ENCODE assay signal across 25 cellular contexts in genomic region chr15:55198706-55199105, GRCh38. TPM values are rescaled to one million over a fixed set of nuclear protein-coding genes. Genes with fewer than 3 reads are reported as not detected.
DNase-seq lines count a peak whose midpoint lies in the region; ATAC-seq and TF ChIP-seq lines count a peak whose summit lies in the region.
"Had no signal": no experiment of that assay in that cellular context is flagged by ENCODE, and none has a peak within 500 bp of the region (broad histone marks: within the 10 kb centered on the region; RNA-seq: fewer than 3 reads in every experiment).

No MANE protein-coding gene starts in this region.

- H3K36me3 ChIP-seq in CD8-positive, alpha-beta T cell (ENCODE audit: insufficient read depth, low read length) = no peaks in the 10 kb centered on the region
- H3K36me3 ChIP-seq: Peyer's patch, SJCRH30, suprapubic skin had no signal

- H3K4me1 Mint-ChIP-seq in activated T-cell treated with anti-CD3 and anti-CD28 coated beads, Interleukin-2, amount 50 U/mL, for 24 hours (ENCODE audit: low read depth) = peaks cover 10% of the 10 kb centered on the region
- peaks cover 2% of the 10 kb centered on the region for H3K4me1 Mint-ChIP-seq in CD8-positive, alpha-beta T cell (ENCODE audit: low read depth)
- H3K4me1 Mint-ChIP-seq in activated B cell treated with CpG ODN at 0.5 μM for 24 hours (peaks cover 3% of the 10 kb centered on the region), natural killer cell (no peaks in the 10 kb centered on the region)

- POLR2A ChIA-PET in CD8-positive, alpha-beta T cell (lab: Charles Lee) = interaction anchor here (3.1 kb wide), 1 partner anchor 120 kb away, joined by 38 read pairs; the partner anchor contains the start of genes PIGB and PIGBOS1
- POLR2A ChIA-PET in activated B cell treated with CpG ODN at 0.5 μM for 24 hours (lab: Charles Lee) (no interaction called here), RWPE1 (lab: Yijun Ruan, JAX; ENCODE audit: low non-redundant PET) (no interaction called here)

- H3K36me3 Mint-ChIP-seq in activated T-cell treated with anti-CD3 and anti-CD28 coated beads, Interleukin-2, amount 50 U/mL, for 24 hours (ENCODE audit: low read depth) = peaks cover 44% of the 10 kb centered on the region
- peaks cover 15% of the 10 kb centered on the region for H3K36me3 Mint-ChIP-seq in CD8-positive, alpha-beta T cell
- H3K36me3 Mint-ChIP-seq in activated B cell treated with CpG ODN at 0.5 μM for 24 hours (ENCODE audit: low read depth) (peaks cover 7% of the 10 kb centered on the region), natural killer cell (no peaks in the 10 kb centered on the region)

- no peak overlapping the region for H3K27ac ChIP-seq in CD8-positive, alpha-beta T cell (ENCODE audit: low read depth, low read length)
- H3K27ac ChIP-seq in RWPE1 = no peak overlapping the region
- H3K27ac ChIP-seq: epithelial cell of prostate, HL-60, left lung, Peyer's patch, SJCRH30, suprapubic skin had no signal

- H3K27me3 Mint-ChIP-seq in activated T-cell treated with anti-CD3 and anti-CD28 coated beads, Interleukin-2, amount 50 U/mL, for 24 hours = no peaks in the 10 kb centered on the region
- no peaks in the 10 kb centered on the region for H3K27me3 Mint-ChIP-seq in CD8-positive, alpha-beta T cell (ENCODE audit: low read depth)
- H3K27me3 Mint-ChIP-seq in activated B cell treated with CpG ODN at 0.5 μM for 24 hours (no peaks in the 10 kb centered on the region), natural killer cell (ENCODE audit: low read depth in 2 of 2) (no peaks in the 10 kb centered on the region)
- H3K27me3 Mint-ChIP-seq: naive B cell had no signal

- H3K9me3 ChIP-seq in CD8-positive, alpha-beta T cell (ENCODE audit: low read length) = no peaks in the 10 kb centered on the region
- H3K9me3 ChIP-seq: left lung, Peyer's patch, suprapubic skin had no signal

- intact Hi-C loops in CD8-positive, alpha-beta T cell (cut with DNase I, micrococcal nuclease) = loop anchor here in 1 of 2 experiments (10.0 kb wide), 1 partner anchor 1046 kb away; the partner anchor contains the start of gene RFX7
- intact Hi-C loops in activated B cell treated with CpG ODN at 0.5 μM for 24 hours (cut with micrococcal nuclease) (loop anchor here (5.0 kb wide), 2 partner anchors 299 to 444 kb away; no protein-coding TSS in a partner anchor), natural killer cell (cut with micrococcal nuclease) (no loop called here)

- peak overlapping the region; percentile 59 for H3K27ac Mint-ChIP-seq in activated T-cell treated with anti-CD3 and anti-CD28 coated beads, Interleukin-2, amount 50 U/mL, for 24 hours
- H3K27ac Mint-ChIP-seq in CD8-positive, alpha-beta T cell = peak overlapping the region; percentile 52
- H3K27ac Mint-ChIP-seq in activated B cell treated with CpG ODN at 0.5 μM for 24 hours (peak overlapping the region; percentile 14), natural killer cell (no peak overlapping the region)
- H3K27ac Mint-ChIP-seq: CD14-positive monocyte, H9 had no signal

- H3K4me1 ChIP-seq in CD8-positive, alpha-beta T cell (ENCODE audit: insufficient read depth, low read length) = peaks cover 31% of the 10 kb centered on the region

- TF ChIP-seq CTCF in CD8-positive, alpha-beta T cell (IDR thresholded peaks at IDR 0.05) = no peak
- TF ChIP-seq CTCF in activated B cell treated with CpG ODN at 0.5 μM for 24 hours (IDR thresholded peaks at IDR 0.05) (no peak), natural killer cell (IDR thresholded peaks at IDR 0.05) (no peak), RWPE1 (conservative IDR thresholded peaks at IDR 0.05; ENCODE audit: low read depth) (no peak)

- no peak overlapping the region for H3K4me3 ChIP-seq in CD8-positive, alpha-beta T cell (ENCODE audit: low read depth, low read length)
- H3K4me3 ChIP-seq: left lung, Peyer's patch, suprapubic skin had no signal

- CTCF ChIA-PET in CD8-positive, alpha-beta T cell (lab: Charles Lee) = interaction anchor here (0.8 kb wide), 1 partner anchor 9 kb away, joined by 3 read pairs; no protein-coding TSS in a partner anchor
- CTCF ChIA-PET in activated B cell treated with CpG ODN at 0.5 μM for 24 hours (lab: Charles Lee) = no interaction called here
- CTCF ChIA-PET in RWPE1 (lab: Yijun Ruan, JAX) = no interaction called here

- DNase-seq in activated T-cell treated with anti-CD3 and anti-CD28 coated beads, Interleukin-2, amount 50 U/mL, for 24 hours = no peak
- DNase-seq in activated T-cell treated with anti-CD3 and anti-CD28 coated beads for 4 hours = no peak
- DNase-seq in CD8-positive, alpha-beta T cell = no peak
- no peak for DNase-seq in activated B cell treated with CpG ODN at 0.5 μM for 24 hours
- no peak for DNase-seq in natural killer cell
- no peak for DNase-seq in RWPE1 (ENCODE audit: low spot score)
- no peak for DNase-seq in NOMO-1 (lab: John Stamatoyannopoulos, UW; ENCODE audit: unreplicated experiment in 2 of 2)
- no peak for DNase-seq in stimulated activated CD8-positive, alpha-beta memory T cell treated with anti-CD3 and anti-CD28 coated beads, Interleukin-4, amount 100 ng/mL, for 48 hours
- DNase-seq: activated CD4-positive, CD25-positive, alpha-beta regulatory T cell; activated gamma-delta T cell; cerebellar nuclear complex; DMS53; H9; left lung; naive B cell; NCI-H1417; NCI-H510A; Peyer's patch; posterior cingulate gyrus; SJCRH30; T-helper 9 cell had no signal

- ATAC-seq in CD8-positive, alpha-beta T cell = no peak
- no peak for ATAC-seq in activated B cell treated with CpG ODN at 0.5 μM for 24 hours (ENCODE audit: low read depth)
- no peak for ATAC-seq in natural killer cell
- ATAC-seq: left lung had no signal

- H3K4me3 Mint-ChIP-seq in activated T-cell treated with anti-CD3 and anti-CD28 coated beads, Interleukin-2, amount 50 U/mL, for 24 hours = peak overlapping the region; percentile 43
- H3K4me3 Mint-ChIP-seq in CD8-positive, alpha-beta T cell = no peak overlapping the region
- H3K4me3 Mint-ChIP-seq in activated B cell treated with CpG ODN at 0.5 μM for 24 hours (peak overlapping the region; percentile 21), natural killer cell (peak overlapping the region; percentile 73)
- H3K4me3 Mint-ChIP-seq: CD14-positive monocyte had no signal

- H3K9me3 Mint-ChIP-seq in activated T-cell treated with anti-CD3 and anti-CD28 coated beads, Interleukin-2, amount 50 U/mL, for 24 hours = peaks cover 10% of the 10 kb centered on the region
- H3K9me3 Mint-ChIP-seq in CD8-positive, alpha-beta T cell = peaks cover 2% of the 10 kb centered on the region
- H3K9me3 Mint-ChIP-seq in activated B cell treated with CpG ODN at 0.5 μM for 24 hours = peaks cover 2% of the 10 kb centered on the region
- H3K9me3 Mint-ChIP-seq in natural killer cell = no peaks in the 10 kb centered on the region

- no peaks in the 10 kb centered on the region for H3K27me3 ChIP-seq in CD8-positive, alpha-beta T cell (ENCODE audit: insufficient read depth, low read length)
- H3K27me3 ChIP-seq: left lung, Peyer's patch, SJCRH30, suprapubic skin had no signal

RNA-seq across cellular contexts. Expression of gene RSL24D1, which starts 2.0 kb away (rescaled TPM):
- total RNA-seq in CD8-positive, alpha-beta T cell = 100 to 1,000 TPM; 181 to 186 TPM
- total RNA-seq in activated B cell treated with CpG ODN at 0.5 μM for 24 hours (90.0 and 99.5 TPM in 2 replicates), natural killer cell (100 to 1,000 TPM in 2 of 3 donors, 10 to 100 TPM in 1; 97.4 to 102 (median 102) TPM)

Comparison
In these comparisons a context has a peak if more than half of its experiments do, and no peak if none do; other contexts are left out.
1. H3K27ac Mint-ChIP-seq: peak in activated T-cell treated with anti-CD3 and anti-CD28 coated beads, Interleukin-2, amount 50 U/mL, for 24 hours (single experiment), CD8-positive, alpha-beta T cell (single experiment) and activated B cell treated with CpG ODN at 0.5 μM for 24 hours (single experiment); none in natural killer cell (0 of 2).